ENCODE assay signal across 23 cellular contexts in the genomic region with DNA sequence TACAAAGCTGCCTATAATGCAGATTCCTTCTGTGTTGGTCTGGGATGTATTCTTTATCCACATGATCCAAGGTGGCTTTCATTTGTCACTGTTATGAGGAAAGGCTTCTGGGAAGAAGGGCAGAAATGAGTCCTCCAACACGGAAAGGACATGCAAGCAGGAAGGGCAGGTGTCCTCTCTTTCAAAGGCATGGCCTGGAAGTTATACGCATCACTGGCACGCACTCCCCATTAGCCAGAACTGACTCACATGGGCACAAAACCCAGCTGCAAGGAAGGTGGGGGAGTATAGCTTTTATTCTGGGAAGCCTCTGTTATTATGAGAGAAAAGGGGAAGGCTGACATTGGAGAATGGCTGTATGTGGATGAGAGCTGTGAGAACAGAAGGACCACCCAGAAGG.
"Had no signal": no experiment of that assay in that cellular context is flagged by ENCODE, and none has a peak within 500 bp of the region (broad histone marks: within the 10 kb centered on the region; RNA-seq: fewer than 3 reads in every experiment).

No MANE protein-coding gene starts in this region.

- H3K27ac Mint-ChIP-seq: dendritic cell treated with granulocyte-macrophage colony-stimulating factor and Interleukin-4, amounts not matched to agents 40 ng/mL and 50 ng/mL, for 4 days; effector memory CD8-positive, alpha-beta T cell; naive thymus-derived CD8-positive, alpha-beta T cell; stimulated activated effector memory CD8-positive, alpha-beta T cell treated with anti-CD3 and anti-CD28 coated beads, Interleukin-12 subunit alpha, Interleukin-12 subunit beta, amount 100 ng/mL, for 72 hours had no signal

- H3K36me3 ChIP-seq: heart right ventricle, prostate gland, right lobe of liver, suprapubic skin, thyroid gland, upper lobe of left lung, uterus had no signal

- H3K4me3 ChIP-seq: heart right ventricle, mucosa of descending colon, prostate gland, right lobe of liver, suprapubic skin, thyroid gland, upper lobe of left lung, uterus had no signal

- H3K27me3 ChIP-seq: right lobe of liver, suprapubic skin, thyroid gland, upper lobe of left lung, uterus had no signal

- H3K4me1 ChIP-seq: heart right ventricle, parathyroid adenoma, prostate gland, suprapubic skin, thyroid gland, upper lobe of left lung, uterus had no signal

- DNase-seq: cerebellar nuclear complex; effector memory CD8-positive, alpha-beta T cell; foreskin melanocyte; heart right ventricle; hypothalamus; left cardiac atrium; left ventricle myocardium superior; mammary epithelial cell; mucosa of descending colon; naive thymus-derived CD8-positive, alpha-beta T cell; retina; right lobe of liver; stimulated activated CD4-positive, alpha-beta T cell treated with anti-CD3 and anti-CD28 coated beads, Interleukin-4, amount 100 ng/mL, for 1 hour; stimulated activated CD8-positive, alpha-beta memory T cell treated with anti-CD3 and anti-CD28 coated beads, Interleukin-4, amount 100 ng/mL, for 48 hours; stimulated activated naive CD8-positive, alpha-beta T cell treated with anti-CD3 and anti-CD28 coated beads, Interleukin-15, Interleukin-2, amounts not matched to agents 100 U/mL and 50 U/mL, for 24 hours; thyroid gland; upper lobe of left lung; uterus had no signal

- H3K36me3 Mint-ChIP-seq: stimulated activated effector memory CD8-positive, alpha-beta T cell treated with anti-CD3 and anti-CD28 coated beads, Interleukin-12 subunit alpha, Interleukin-12 subunit beta, amount 100 ng/mL, for 72 hours had no signal

- H3K4me1 Mint-ChIP-seq: stimulated activated effector memory CD8-positive, alpha-beta T cell treated with anti-CD3 and anti-CD28 coated beads, Interleukin-12 subunit alpha, Interleukin-12 subunit beta, amount 100 ng/mL, for 72 hours had no signal

- H3K4me3 Mint-ChIP-seq: dendritic cell treated with granulocyte-macrophage colony-stimulating factor and Interleukin-4, amounts not matched to agents 40 ng/mL and 50 ng/mL, for 4 days; effector memory CD8-positive, alpha-beta T cell; naive thymus-derived CD8-positive, alpha-beta T cell; stimulated activated effector memory CD8-positive, alpha-beta T cell treated with anti-CD3 and anti-CD28 coated beads, Interleukin-12 subunit alpha, Interleukin-12 subunit beta, amount 100 ng/mL, for 72 hours had no signal

- H2AFZ ChIP-seq: parathyroid adenoma had no signal

- H3K9me3 Mint-ChIP-seq: dendritic cell treated with granulocyte-macrophage colony-stimulating factor and Interleukin-4, amounts not matched to agents 40 ng/mL and 50 ng/mL, for 4 days had no signal

- H3K27ac ChIP-seq: heart right ventricle, parathyroid adenoma, prostate gland, right lobe of liver, suprapubic skin, thyroid gland, upper lobe of left lung, uterus had no signal

- H3K79me2 ChIP-seq: parathyroid adenoma had no signal

- H3K9me3 ChIP-seq: mucosa of descending colon, prostate gland, right lobe of liver, thyroid gland, upper lobe of left lung, uterus had no signal
